Comparison of ENCODE assay signal across 11 cellular contexts in the genomic region with DNA sequence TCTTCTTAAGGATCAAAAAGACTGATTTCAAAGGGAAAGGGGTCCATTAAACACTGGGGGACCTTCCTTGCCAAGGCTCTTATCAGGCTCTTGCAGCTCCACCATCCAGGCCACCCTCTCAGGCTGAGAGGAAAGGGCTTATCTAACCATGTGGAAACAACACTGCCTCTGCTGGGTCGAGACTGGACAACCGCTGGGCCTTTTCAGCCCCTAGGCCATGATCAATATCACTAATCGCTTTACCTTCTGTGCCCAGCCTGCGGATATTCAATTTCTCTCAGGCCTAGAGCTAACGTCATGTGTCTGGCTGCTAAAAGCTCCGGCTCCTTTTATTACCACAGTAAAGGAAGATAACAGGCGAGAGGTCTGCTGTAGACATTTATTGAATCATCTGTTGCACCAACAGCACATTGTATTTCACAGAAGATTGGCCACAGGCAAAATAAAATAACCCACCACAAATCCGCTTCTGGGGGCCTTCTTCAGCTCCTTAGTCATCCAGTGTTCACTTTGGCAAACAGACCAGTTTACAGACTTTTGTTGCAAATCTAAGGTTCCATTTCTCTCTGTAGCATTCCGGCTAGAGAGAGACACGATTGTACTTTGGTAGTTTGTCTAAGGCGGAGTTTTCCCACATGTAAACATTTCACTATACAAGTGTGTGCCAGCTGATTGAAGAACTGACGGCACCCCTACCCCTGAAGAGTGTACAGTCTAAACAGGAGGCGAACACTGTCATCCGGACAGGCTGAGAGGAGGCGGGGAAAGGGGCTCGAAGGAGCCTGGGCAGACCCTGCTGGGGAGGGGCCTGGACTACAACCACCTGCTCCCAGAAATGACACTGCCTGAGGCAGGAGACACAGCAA. TPM values are rescaled to one million over a fixed set of nuclear protein-coding genes. Genes with fewer than 3 reads are reported as not detected.
A peak's percentile ranks its signal among the peaks of the same experiment; 100 is the strongest.
DNase-seq lines count a peak whose midpoint lies in the region; ATAC-seq and TF ChIP-seq lines count a peak whose summit lies in the region.
"Had no signal": no experiment of that assay in that cellular context is flagged by ENCODE, and none has a peak within 500 bp of the region (broad histone marks: within the 10 kb centered on the region; RNA-seq: fewer than 3 reads in every experiment).

No MANE protein-coding gene starts in this region.

- DNase-seq in GM04504 (ENCODE audit: low read depth): peak; percentile 44
- peak in 2 of 3 donors; percentile 45 to 58 for DNase-seq in Peyer's patch
- DNase-seq in erythroblast (lab: John Stamatoyannopoulos, UW): peak; percentile 91 to 98
- DNase-seq in sciatic nerve (ENCODE audit: low spot score): peak; percentile 45
- DNase-seq in activated naive CD8-positive, alpha-beta T cell treated with anti-CD3 and anti-CD28 coated beads for 36 hours: no peak
- DNase-seq in thyroid gland: no peak
- no peak for DNase-seq in NOMO-1 treated with dmso at 0.1 percent for 144 hours (lab: John Stamatoyannopoulos, UW; ENCODE audit: unreplicated experiment)
- DNase-seq: effector CD8-positive, alpha-beta T cell; NCI-H187 treated with DMSO at 0.1 percent for 48 hours had no signal

- H3K27ac Mint-ChIP-seq in activated naive CD8-positive, alpha-beta T cell treated with anti-CD3 and anti-CD28 coated beads for 36 hours: no peak overlapping the region
- H3K27ac Mint-ChIP-seq: stimulated activated memory B cell treated with anti-CD40 and anti-IgM and Interleukin-4, amounts not matched to agents 10 μg/mL and 1 μg/mL and 100 μg/mL, for 72 hours had no signal

- peaks cover 0 to 56% (median 7%) of the 10 kb centered on the region in 4 donors for H3K4me1 ChIP-seq in Peyer's patch
- H3K4me1 ChIP-seq in thyroid gland: peaks cover 15 to 36% of the 10 kb centered on the region in 2 donors

- no peak overlapping the region for H3K4me3 ChIP-seq in Peyer's patch
- H3K4me3 ChIP-seq in thyroid gland (replicated peaks in 1 of 3): no peak overlapping the region

- H3K27me3 ChIP-seq in Peyer's patch (no peaks in the 10 kb centered on the region), thyroid gland (no peaks in the 10 kb centered on the region)

- peaks cover 22% of the 10 kb centered on the region for H3K4me1 Mint-ChIP-seq in activated naive CD8-positive, alpha-beta T cell treated with anti-CD3 and anti-CD28 coated beads for 36 hours

- H3K36me3 ChIP-seq in Peyer's patch (no peaks in the 10 kb centered on the region), thyroid gland (peaks cover 6 to 12% of the 10 kb centered on the region in 2 donors)

- H3K27ac ChIP-seq in Peyer's patch (peak overlapping the region in 3 of 4 donors; percentile 60 to 81 (median 72)), thyroid gland (peak overlapping the region in 1 of 3 donors; percentile 33)

- H3K27me3 Mint-ChIP-seq in activated naive CD8-positive, alpha-beta T cell treated with anti-CD3 and anti-CD28 coated beads for 36 hours: peaks cover 15% of the 10 kb centered on the region

- no peak for TF ChIP-seq CTCF in Peyer's patch (IDR thresholded peaks at IDR 0.05)
- TF ChIP-seq CTCF in thyroid gland (IDR thresholded peaks at IDR 0.05): no peak

- 86% methylated on average over 16 of the region's 16 CpGs for WGBS in thyroid gland, 2 donors

- H3K36me3 Mint-ChIP-seq in activated naive CD8-positive, alpha-beta T cell treated with anti-CD3 and anti-CD28 coated beads for 36 hours: no peaks in the 10 kb centered on the region

- intact Hi-C loops in sciatic nerve (cut with DNase I) (loop anchor here (5.0 kb wide), 1 partner anchor 180 kb away; no protein-coding TSS in a partner anchor), thyroid gland (cut with DNase I) (no loop called here)

- no peak for TF ChIP-seq POLR2A in Peyer's patch (IDR thresholded peaks at IDR 0.05)
- peak; percentile 60 for TF ChIP-seq POLR2A in erythroblast (IDR thresholded peaks at IDR 0.05; ENCODE audit: low read length)
- TF ChIP-seq POLR2A in thyroid gland (IDR thresholded peaks at IDR 0.05): no peak

- no peak overlapping the region for H3K4me3 Mint-ChIP-seq in activated naive CD8-positive, alpha-beta T cell treated with anti-CD3 and anti-CD28 coated beads for 36 hours
- H3K4me3 Mint-ChIP-seq: neural crest cell; stimulated activated memory B cell treated with anti-CD40 and anti-IgM and Interleukin-4, amounts not matched to agents 10 μg/mL and 1 μg/mL and 100 μg/mL, for 72 hours had no signal

- H3K9me3 ChIP-seq in Peyer's patch (no peaks in the 10 kb centered on the region), thyroid gland (no peaks in the 10 kb centered on the region)

- ATAC-seq in sciatic nerve: no peak
- ATAC-seq: stimulated activated memory B cell treated with anti-CD40 and anti-IgM and Interleukin-4, amounts not matched to agents 10 μg/mL and 1 μg/mL and 100 μg/mL, for 72 hours had no signal

- no peaks in the 10 kb centered on the region for H3K9me3 Mint-ChIP-seq in activated naive CD8-positive, alpha-beta T cell treated with anti-CD3 and anti-CD28 coated beads for 36 hours
- H3K9me3 Mint-ChIP-seq: neural crest cell; stimulated activated memory B cell treated with anti-CD40 and anti-IgM and Interleukin-4, amounts not matched to agents 10 μg/mL and 1 μg/mL and 100 μg/mL, for 72 hours had no signal

RNA-seq across cellular contexts. Expression of gene CYB561, which starts 13.9 kb away (rescaled TPM):
- total RNA-seq in Peyer's patch (100 to 1,000 TPM in 2 of 4 donors, 10 to 100 TPM in 2; 42.9 to 161 (median 98.5) TPM), sciatic nerve (24.7 TPM), thyroid gland (100 to 1,000 TPM in 2 of 4 donors, 10 to 100 TPM in 2; 46.2 to 129 (median 101) TPM)
- total RNA-seq in activated naive CD8-positive, alpha-beta T cell treated with anti-CD3 and anti-CD28 coated beads for 36 hours: 1 to 10 TPM; 1.1 to 2.2 TPM

RNA-seq across cellular contexts. Expression of gene ACE, which starts 44.7 kb away (rescaled TPM):
- total RNA-seq in Peyer's patch (1,000 to 10,000 TPM in 2 of 4 donors, 100 to 1,000 TPM in 1, 10 to 100 TPM in 1; 42.9 to 1,678 (median 1,106) TPM), sciatic nerve (14.0 TPM), thyroid gland (10 to 100 TPM in 2 of 4 donors, 1 to 10 TPM in 2; 1.1 to 12.7 (median 10.3) TPM)
- not detected for total RNA-seq in activated naive CD8-positive, alpha-beta T cell treated with anti-CD3 and anti-CD28 coated beads for 36 hours

Comparison
In these comparisons a context has a peak if more than half of its experiments do, and no peak if none do; other contexts are left out.
1. DNase-seq: peak in GM04504 (single experiment), Peyer's patch (2 of 3), erythroblast (2 of 2) and sciatic nerve (single experiment); none in activated naive CD8-positive, alpha-beta T cell treated with anti-CD3 and anti-CD28 coated beads for 36 hours (single experiment), thyroid gland (0 of 2) and NOMO-1 treated with dmso at 0.1 percent for 144 hours (single experiment).